6 cellular contexts compared by ENCODE assay signal in the genomic region with DNA sequence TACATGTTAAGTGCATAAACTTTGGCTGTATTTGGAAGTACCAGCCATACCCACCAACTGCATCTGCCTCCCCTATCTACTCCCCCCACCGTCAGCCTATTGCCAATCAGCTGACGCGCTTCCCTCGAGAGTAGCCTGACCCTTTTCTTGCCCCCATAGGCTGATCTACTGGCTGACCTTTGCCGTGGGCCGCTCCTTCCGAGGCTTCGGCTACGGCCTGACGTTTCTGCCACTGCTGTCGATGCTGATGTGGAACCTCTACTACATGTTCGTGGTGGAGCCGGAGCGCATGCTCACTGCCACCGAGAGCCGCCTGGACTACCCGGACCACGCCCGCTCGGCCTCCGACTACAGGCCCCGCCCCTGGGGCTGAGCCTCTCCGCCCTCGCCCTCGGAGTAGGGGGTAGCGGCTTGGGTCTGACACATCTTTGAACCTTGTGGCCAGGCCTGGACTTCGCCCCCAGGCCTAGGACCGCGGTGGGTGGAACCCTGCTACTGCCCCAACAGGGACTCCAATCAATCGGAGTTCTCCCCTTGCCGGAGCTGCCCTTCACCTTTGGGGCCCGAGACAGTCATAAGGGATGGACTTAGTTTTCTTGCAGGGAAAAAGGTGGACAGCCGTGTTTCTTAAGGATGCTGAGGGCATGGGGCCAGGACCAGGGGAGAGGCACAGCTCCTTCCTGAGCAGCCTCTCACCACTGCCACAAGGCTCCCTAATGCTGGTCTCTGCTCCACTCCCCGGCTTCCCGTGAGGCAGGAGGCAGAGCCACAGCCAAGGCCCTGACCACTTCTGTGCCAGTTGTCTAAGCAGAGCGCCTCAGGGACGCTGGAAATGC. TPM values are rescaled to one million over a fixed set of nuclear protein-coding genes. Genes with fewer than 3 reads are reported as not detected.
DNase-seq lines count a peak whose midpoint lies in the region; ATAC-seq and TF ChIP-seq lines count a peak whose summit lies in the region.

No MANE protein-coding gene starts in this region.

- peak; percentile 83 for DNase-seq in CD14-positive monocyte (ENCODE audit: low spot score)
- peak; percentile 93 for DNase-seq in HuH-7.5 (ENCODE audit: low spot score)
- peak; percentile 97 for DNase-seq in chondrocyte (ENCODE audit: low spot score)
- no peak for DNase-seq in memory B cell (ENCODE audit: low spot score in 2 of 2)
- no peak for DNase-seq in activated CD8-positive, alpha-beta memory T cell treated with anti-CD3 and anti-CD28 coated beads for 24 hours
- no peak for DNase-seq in NOMO-1 treated with dmso at 0.1 percent for 144 hours (lab: John Stamatoyannopoulos, UW; ENCODE audit: unreplicated experiment)

- H3K9me3 Mint-ChIP-seq in CD14-positive monocyte (peaks cover 0 to 1% (median 0%) of the 10 kb centered on the region in 7 donors), chondrocyte (ENCODE audit: low read depth) (no peaks in the 10 kb centered on the region), memory B cell (no peaks in the 10 kb centered on the region)

- ATAC-seq in memory B cell (ENCODE audit: low read depth) = peak; percentile 71

- peaks cover 44% of the 10 kb centered on the region for H3K4me1 Mint-ChIP-seq in CD14-positive monocyte
- H3K4me1 Mint-ChIP-seq in chondrocyte (ENCODE audit: low read depth) = peaks cover 48% of the 10 kb centered on the region
- H3K4me1 Mint-ChIP-seq in memory B cell = peaks cover 13% of the 10 kb centered on the region

- H3K27ac Mint-ChIP-seq in CD14-positive monocyte = peak overlapping the region; percentile 41 to 95 (median 76)
- H3K27ac Mint-ChIP-seq in chondrocyte (ENCODE audit: unreplicated experiment) = peak overlapping the region; percentile 98
- peak overlapping the region; percentile 54 for H3K27ac Mint-ChIP-seq in memory B cell

- H3K27me3 Mint-ChIP-seq in CD14-positive monocyte (ENCODE audit: low read depth in 3 of 3) = peaks cover 0 to 2% (median 0%) of the 10 kb centered on the region in 3 donors
- no peaks in the 10 kb centered on the region for H3K27me3 Mint-ChIP-seq in chondrocyte (ENCODE audit: low read depth)
- H3K27me3 Mint-ChIP-seq in memory B cell = no peaks in the 10 kb centered on the region

- intact Hi-C loops in CD14-positive monocyte (cut with micrococcal nuclease) = no loop called here

- H3K36me3 Mint-ChIP-seq in CD14-positive monocyte = peaks cover 32 to 43% of the 10 kb centered on the region in 2 donors
- peaks cover 4% of the 10 kb centered on the region for H3K36me3 Mint-ChIP-seq in chondrocyte (ENCODE audit: low read depth)
- no peaks in the 10 kb centered on the region for H3K36me3 Mint-ChIP-seq in memory B cell

- peak overlapping the region; percentile 80 to 93 for H3K4me3 Mint-ChIP-seq in CD14-positive monocyte
- peak overlapping the region; percentile 97 for H3K4me3 Mint-ChIP-seq in chondrocyte (ENCODE audit: unreplicated experiment)
- peak overlapping the region; percentile 68 for H3K4me3 Mint-ChIP-seq in memory B cell

- TF ChIP-seq CTCF in CD14-positive monocyte (IDR thresholded peaks at IDR 0.05) (no peak), chondrocyte (IDR thresholded peaks at IDR 0.05) (no peak)

RNA-seq across cellular contexts. Expression of gene GLMP, which starts 4.0 kb away (rescaled TPM):
- polyA plus RNA-seq in CD14-positive monocyte = 10 to 100 TPM; 34.7 to 59.6 TPM
- 68.1 to 76.9 TPM (median 71.4 TPM) in 3 replicates for total RNA-seq in chondrocyte

RNA-seq across cellular contexts. Expression of gene TMEM79, which starts 7.3 kb away (rescaled TPM):
- polyA plus RNA-seq in CD14-positive monocyte = 1 to 10 TPM; 1.2 to 1.4 TPM
- 1.7 to 3.1 TPM (median 2.5 TPM) in 3 replicates for total RNA-seq in chondrocyte

RNA-seq across cellular contexts. Expression of gene VHLL, which starts 7.7 kb away (rescaled TPM):
- not detected for polyA plus RNA-seq in CD14-positive monocyte
- total RNA-seq in chondrocyte = not detected in 3 replicates

RNA-seq across cellular contexts. Expression of gene SMG5, which starts 8.8 kb away (rescaled TPM):
- polyA plus RNA-seq in CD14-positive monocyte = 1 to 10 TPM; 4.4 to 7.0 TPM
- total RNA-seq in chondrocyte = 65.9 to 76.1 TPM (median 73.5 TPM) in 3 replicates

RNA-seq across cellular contexts. Expression of gene PAQR6, which starts 43.6 kb away (rescaled TPM):
- not detected for polyA plus RNA-seq in CD14-positive monocyte
- 4.9 to 6.9 TPM (median 4.9 TPM) in 3 replicates for total RNA-seq in chondrocyte

Comparison
In these comparisons a context has a peak if more than half of its experiments do, and no peak if none do; other contexts are left out.
1. DNase-seq: peak in CD14-positive monocyte (single experiment), HuH-7.5 (single experiment) and chondrocyte (single experiment); none in memory B cell (0 of 2), activated CD8-positive, alpha-beta memory T cell treated with anti-CD3 and anti-CD28 coated beads for 24 hours (single experiment) and NOMO-1 treated with dmso at 0.1 percent for 144 hours (single experiment).
2. Peak in every context shown above with its lines, with median percentiles within 50 percentile points of each other: H3K27ac Mint-ChIP-seq and H3K4me3 Mint-ChIP-seq.